In genomic region chr13:76723551-76724232, GRCh38 we compare ENCODE assay signal across 8 cellular contexts.
A peak's percentile ranks its signal among the peaks of the same experiment; 100 is the strongest.
DNase-seq lines count a peak whose midpoint lies in the region; ATAC-seq, FAIRE-seq and TF ChIP-seq lines count a peak whose summit lies in the region.

No MANE protein-coding gene starts in this region.

- peaks cover 0 to 18% (median 3%) of the 10 kb centered on the region in 3 donors for H3K4me1 ChIP-seq in esophagus squamous epithelium

- H3K9me3 ChIP-seq in esophagus squamous epithelium = no peaks in the 10 kb centered on the region

- H3K36me3 ChIP-seq in esophagus squamous epithelium = no peaks in the 10 kb centered on the region

- TF ChIP-seq POLR2A in GM12892 (IDR thresholded peaks at IDR 0.05; ENCODE audit: low read depth, low read length) (no peak), esophagus squamous epithelium (IDR thresholded peaks at IDR 0.05) (no peak)

- TF ChIP-seq CTCF in astrocyte of the cerebellum (IDR thresholded peaks at IDR 0.05; ENCODE audit: low read depth, low read length, missing control alignments) (no peak), esophagus squamous epithelium (IDR thresholded peaks at IDR 0.05) (no peak)

- intact Hi-C loops in esophagus squamous epithelium (cut with DNase I) = no loop called here

- peak; percentile 46 for ATAC-seq in HG03175 (IDR thresholded peaks at IDR 0.05; ENCODE audit: unreplicated experiment)

- peak; percentile 85 for DNase-seq in GM04504 (ENCODE audit: low read depth)
- DNase-seq in astrocyte of the cerebellum (ENCODE audit: low read depth) = peak; percentile 75
- peak; percentile 65 for DNase-seq in kidney tubule cell (ENCODE audit: low spot score)
- DNase-seq in HuH-7 (ENCODE audit: low spot score) = no peak
- DNase-seq in GM12892 (ENCODE audit: insufficient read length) = no peak
- no peak for DNase-seq in esophagus squamous epithelium (lab: John Stamatoyannopoulos, UW)
- no peak for DNase-seq in NCI-H146 (lab: John Stamatoyannopoulos, UW)

- peak overlapping the region in 2 of 4 donors; percentile 37 to 43 for H3K27ac ChIP-seq in esophagus squamous epithelium

- no peak for FAIRE-seq in GM12892 (lab: Jason Lieb, UNC)

- H3K4me3 ChIP-seq in astrocyte of the cerebellum (ENCODE audit: low read depth, low read length) (no peak overlapping the region), esophagus squamous epithelium (no peak overlapping the region)

- no peaks in the 10 kb centered on the region for H3K27me3 ChIP-seq in esophagus squamous epithelium

- in situ Hi-C loops in astrocyte of the cerebellum (cut with HindIII; ENCODE audit: low sequenced_read_pairs) = no loop called here

- 68 to 74% methylated on average over 4 to 5 of the region's 5 CpGs for WGBS in esophagus squamous epithelium, 2 donors

Comparison
In these comparisons a context has a peak if more than half of its experiments do, and no peak if none do; other contexts are left out.
1. DNase-seq: peak in GM04504 (single experiment), astrocyte of the cerebellum (single experiment) and kidney tubule cell (single experiment); none in HuH-7 (single experiment), GM12892 (single experiment), esophagus squamous epithelium (single experiment) and NCI-H146 (single experiment).